ENCODE assay signal across 34 cellular contexts in genomic region chr3:44931791-44932190, GRCh38. TPM values are rescaled to one million over a fixed set of nuclear protein-coding genes. Genes with fewer than 3 reads are reported as not detected.
"Had no signal": no experiment of that assay in that cellular context is flagged by ENCODE, and none has a peak within 500 bp of the region (broad histone marks: within the 10 kb centered on the region; RNA-seq: fewer than 3 reads in every experiment).

No MANE protein-coding gene starts in this region.

- H3K4me3 ChIP-seq: ascending aorta, cardiac muscle cell, MG63, Peyer's patch had no signal

- H3K4me1 ChIP-seq: ascending aorta, Peyer's patch had no signal

- DNase-seq: activated B cell treated with CpG ODN at 0.5 μM for 24 hours; activated CD4-positive, alpha-beta memory T cell treated with anti-CD3 and anti-CD28 coated beads, Interleukin-2, amount 10 ng/mL, durations not matched to agents 7 days and 5 days; activated CD4-positive, alpha-beta T cell treated with anti-CD3 and anti-CD28 coated beads for 48 hours; activated CD4-positive, CD25-positive, alpha-beta regulatory T cell treated with anti-CD3 and anti-CD28 coated beads, Interleukin-2, amount 50 U/mL, for 72 hours; activated naive CD4-positive, alpha-beta T cell treated with anti-CD3 and anti-CD28 coated beads, Interleukin-2, amount 50 U/mL, for 16 hours; activated naive CD8-positive, alpha-beta T cell treated with anti-CD3 and anti-CD28 coated beads, Interleukin-2, amount 10 ng/mL, durations not matched to agents 7 days and 5 days; activated T-cell treated with anti-CD3 and anti-CD28 coated beads, Interleukin-2, amount 50 U/mL, for 24 hours; amygdala; Kasumi-1; KG1; MG63; NCI-H1048; NCI-H1105 treated with DMSO at 0.1 percent for 48 hours; NCI-H1436; NCI-H1694; NCI-H1930; NCI-H2171; NCI-H510A; NCI-H526; NCI-H748 treated with DMSO at 0.1 percent for 48 hours; NK-92 treated with Interleukin-12 subunit alpha and Interleukin-12 subunit beta, amount 100 ng/mL, for 24 hours; PC-3; Peyer's patch; RPMI8226; SIG-M5; T-helper 2 cell; T-helper 9 cell had no signal

- H3K4me3 Mint-ChIP-seq: activated B cell treated with CpG ODN at 0.5 μM for 24 hours; activated CD4-positive, alpha-beta memory T cell treated with anti-CD3 and anti-CD28 coated beads, Interleukin-2, amount 10 ng/mL, durations not matched to agents 7 days and 5 days; activated naive CD8-positive, alpha-beta T cell treated with anti-CD3 and anti-CD28 coated beads, Interleukin-2, amount 10 ng/mL, durations not matched to agents 7 days and 5 days; activated T-cell treated with anti-CD3 and anti-CD28 coated beads, Interleukin-2, amount 50 U/mL, for 24 hours; T-cell had no signal

- H3K9me3 Mint-ChIP-seq: activated B cell treated with CpG ODN at 0.5 μM for 24 hours; activated CD4-positive, alpha-beta memory T cell treated with anti-CD3 and anti-CD28 coated beads, Interleukin-2, amount 10 ng/mL, durations not matched to agents 7 days and 5 days; activated naive CD8-positive, alpha-beta T cell treated with anti-CD3 and anti-CD28 coated beads, Interleukin-2, amount 10 ng/mL, durations not matched to agents 7 days and 5 days; activated T-cell treated with anti-CD3 and anti-CD28 coated beads, Interleukin-2, amount 50 U/mL, for 24 hours; activated T-helper 2 cell treated with anti-CD3 and anti-CD28 coated beads, Interferon-gamma antibody, Interleukin-2, Interleukin-4, amounts not matched to agents 10 μg/mL and 5 μg/mL and 100 μg/mL, durations not matched to agents 14 hours and 24 hours and 36 hours; T-cell had no signal

- H3K9me3 ChIP-seq: ascending aorta, MG63, Peyer's patch had no signal

- H3K36me3 ChIP-seq: MG63 had no signal

- H3K27me3 ChIP-seq: ascending aorta, cardiac muscle cell, MG63, Peyer's patch had no signal

- ATAC-seq: SK-N-SH treated with all-trans-retinoic acid at 6 μM for 48 hours, T-cell had no signal

- H3K27me3 Mint-ChIP-seq: activated B cell treated with CpG ODN at 0.5 μM for 24 hours; activated CD4-positive, alpha-beta memory T cell treated with anti-CD3 and anti-CD28 coated beads, Interleukin-2, amount 10 ng/mL, durations not matched to agents 7 days and 5 days; activated naive CD8-positive, alpha-beta T cell treated with anti-CD3 and anti-CD28 coated beads, Interleukin-2, amount 10 ng/mL, durations not matched to agents 7 days and 5 days; activated T-cell treated with anti-CD3 and anti-CD28 coated beads, Interleukin-2, amount 50 U/mL, for 24 hours; T-cell had no signal

- H3K27ac Mint-ChIP-seq: activated B cell treated with CpG ODN at 0.5 μM for 24 hours; activated CD4-positive, alpha-beta memory T cell treated with anti-CD3 and anti-CD28 coated beads, Interleukin-2, amount 10 ng/mL, durations not matched to agents 7 days and 5 days; activated naive CD8-positive, alpha-beta T cell treated with anti-CD3 and anti-CD28 coated beads, Interleukin-2, amount 10 ng/mL, durations not matched to agents 7 days and 5 days; activated T-cell treated with anti-CD3 and anti-CD28 coated beads, Interleukin-2, amount 50 U/mL, for 24 hours; activated T-helper 2 cell treated with anti-CD3 and anti-CD28 coated beads, Interferon-gamma antibody, Interleukin-2, Interleukin-4, amounts not matched to agents 10 μg/mL and 5 μg/mL and 100 μg/mL, durations not matched to agents 14 hours and 24 hours and 36 hours; T-cell had no signal

- H3K4me1 Mint-ChIP-seq: activated B cell treated with CpG ODN at 0.5 μM for 24 hours had no signal

- H3K27ac ChIP-seq: ascending aorta, cardiac muscle cell, Peyer's patch, VCaP had no signal

RNA-seq across cellular contexts. Expression of gene TGM4, which starts 57.4 kb away (rescaled TPM):
- total RNA-seq: activated B cell treated with CpG ODN at 0.5 μM for 24 hours; activated CD4-positive, alpha-beta memory T cell treated with anti-CD3 and anti-CD28 coated beads, Interleukin-2, amount 10 ng/mL, durations not matched to agents 7 days and 5 days; activated naive CD8-positive, alpha-beta T cell treated with anti-CD3 and anti-CD28 coated beads, Interleukin-2, amount 10 ng/mL, durations not matched to agents 7 days and 5 days; activated T-helper 2 cell treated with anti-CD3 and anti-CD28 coated beads, Interferon-gamma antibody, Interleukin-2, Interleukin-4, amounts not matched to agents 10 μg/mL and 5 μg/mL and 100 μg/mL, durations not matched to agents 14 hours and 24 hours and 36 hours; ascending aorta; cardiac muscle cell; Peyer's patch; SK-MEL-5; T-cell had no signal
